ENCODE assay signal across 9 cellular contexts in the genomic region with DNA sequence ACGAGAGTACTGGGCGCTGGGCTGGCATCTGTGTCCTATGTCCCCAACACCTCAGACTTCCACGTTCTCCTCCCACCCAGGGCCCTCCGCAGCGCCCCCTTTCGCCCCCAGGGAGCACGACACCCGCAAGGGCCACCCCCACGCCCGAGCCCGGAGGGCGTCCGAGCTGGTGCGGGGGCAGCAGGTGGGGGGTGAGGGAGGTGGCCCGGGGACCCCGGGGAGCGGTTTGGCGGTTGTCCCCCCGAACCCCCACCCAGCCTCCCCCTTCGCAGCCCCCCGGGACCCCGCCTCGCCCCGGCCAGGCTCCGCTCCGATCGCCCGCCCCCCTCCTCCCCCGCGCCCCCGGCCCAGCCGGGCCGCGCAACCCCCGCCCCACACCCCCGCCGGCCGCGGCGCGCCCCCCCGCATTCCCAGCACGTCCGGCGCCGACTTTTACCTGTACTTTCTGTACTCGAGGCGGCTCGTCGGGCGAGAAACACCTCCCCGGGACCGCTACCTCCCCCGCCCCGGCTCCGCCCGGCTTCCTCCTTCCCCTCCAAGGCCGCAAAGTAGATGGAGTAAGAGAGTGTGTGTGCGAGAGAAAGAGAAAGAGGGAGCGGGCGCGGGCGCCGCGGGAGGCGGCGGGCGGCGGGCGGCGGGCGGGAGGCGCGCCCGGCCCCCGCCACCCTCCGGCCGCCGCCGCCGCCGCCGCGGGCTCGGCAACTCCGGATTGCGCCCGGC. TPM values are rescaled to one million over a fixed set of nuclear protein-coding genes. Genes with fewer than 3 reads are reported as not detected.
DNase-seq lines count a peak whose midpoint lies in the region; ATAC-seq, FAIRE-seq and TF ChIP-seq lines count a peak whose summit lies in the region.
"Had no signal": no experiment of that assay in that cellular context is flagged by ENCODE, and none has a peak within 500 bp of the region (broad histone marks: within the 10 kb centered on the region; RNA-seq: fewer than 3 reads in every experiment).

No MANE protein-coding gene starts in this region.

- H3K27me3 ChIP-seq in GM12878 (replicated peaks in 1 of 2; ENCODE audit: control insufficient read depth in 2 of 2, insufficient read depth in 2 of 2, low read length in 1 of 2) = peaks cover 0 to 2% of the 10 kb centered on the region in 2 experiments; a peak in 1 of 4 replicates

- no peaks in the 10 kb centered on the region for H3K79me2 ChIP-seq in GM12878 (ENCODE audit: control insufficient read depth, insufficient read depth, low read length)

- TF ChIP-seq RAD21 in GM12878 (IDR thresholded peaks at IDR 0.05; ENCODE audit: insufficient read depth, low read depth, low read length) = peak; percentile 59

- DNase-seq in EL (peak; percentile 18), T-helper 1 cell (peak; percentile 7 to 57 (median 22)), GM12878 (ENCODE audit: low read depth, low spot score) (no peak), islet precursor cell (peak; percentile 60), A172 (ENCODE audit: low spot score) (no peak), NCI-H1930 (lab: John Stamatoyannopoulos, UW) (no peak)
- DNase-seq in stimulated activated CD4-positive, alpha-beta T cell treated with anti-CD3 and anti-CD28 coated beads, TNF-alpha, amount 100 ng/mL, for 24 hours (ENCODE audit: low read depth in 3 of 3) = peak in 2 of 3 experiments; percentile 17 to 28

- intact Hi-C loops in GM12878 (cut with micrococcal nuclease; ENCODE audit: unreplicated experiment) = no loop called here

- CTCF ChIA-PET in GM12878 (lab: Yijun Ruan, JAX) = no interaction called here

- in situ Hi-C loops in GM12878 (cut with MboI) = no loop called here

- RAD21 ChIA-PET in GM12878 (lab: Charles Lee; ENCODE audit: unreplicated experiment) = no interaction called here

- H3K9me3 ChIP-seq in GM12878 (replicated peaks; ENCODE audit: control insufficient read depth, insufficient read depth, low read length) = no peaks in the 10 kb centered on the region; the same call in 2 of the 3 replicates

- peak; percentile 12 for ATAC-seq in HG02588 (IDR thresholded peaks at IDR 0.05; ENCODE audit: unreplicated experiment)
- 0 out of 3 replicates have a peak, but pooled peaks have one; percentile 38 for ATAC-seq in GM12878

- BruUV-seq in GM12878 (replicated peaks; lab: Mats Ljungman, UMichigan) = no TSS peak

- no peak for TF ChIP-seq EP300 in GM12878 (IDR thresholded peaks at IDR 0.05; ENCODE audit: borderline replicate concordance in 1 of 2, control insufficient read depth in 1 of 2, low read depth in 2 of 2, low read length in 2 of 2)

- no peak for TF ChIP-seq POLR2A in GM12878 (IDR thresholded peaks at IDR 0.05; ENCODE audit: low read depth, low read length)

- no peak overlapping the region for H3K4me2 ChIP-seq in GM12878 (ENCODE audit: control insufficient read depth, insufficient read depth)

- H2AFZ ChIP-seq in GM12878 (ENCODE audit: control insufficient read depth, low read depth, low read length) = no peak overlapping the region

- TF ChIP-seq CTCF in GM12878 (IDR thresholded peaks at IDR 0.05 in 2 of 3, conservative IDR thresholded peaks at IDR 0.05 in 1 of 3; ENCODE audit: control insufficient read depth in 2 of 3, extremely low read depth in 1 of 3, insufficient read depth in 1 of 3, low read depth in 3 of 3, low read length in 3 of 3) = peak in 2 of 3 experiments; percentile 39 to 55; a peak in 4 of 6 replicates

- H3K4me1 ChIP-seq in GM12878 (ENCODE audit: control insufficient read depth, insufficient read depth, low read length) = no peaks in the 10 kb centered on the region

- no peak overlapping the region for H3K9ac ChIP-seq in GM12878 (ENCODE audit: control insufficient read depth, insufficient read depth, low read length)

- H3K36me3 ChIP-seq in GM12878 (ENCODE audit: control insufficient read depth in 2 of 2, insufficient read depth in 2 of 2, low read length in 1 of 2) = no peaks in the 10 kb centered on the region

- no peaks in the 10 kb centered on the region for H4K20me1 ChIP-seq in GM12878 (ENCODE audit: control insufficient read depth, insufficient read depth)

- H3K4me3 ChIP-seq in GM12878 = peak overlapping the region; percentile 27; the same call in 1 of the 2 replicates

- FAIRE-seq in GM12878 (lab: Jason Lieb, UNC) = no peak
- FAIRE-seq: TTC549 had no signal

- no peak overlapping the region for H3K27ac ChIP-seq in GM12878 (ENCODE audit: control insufficient read depth, insufficient read depth)

- SMC1A ChIA-PET in GM12878 (lab: Charles Lee; ENCODE audit: uncharacterized antibody, unreplicated experiment) = no interaction called here

- 6% methylated on average over 15 of the region's 88 CpGs for WGBS in GM12878 (ENCODE audit: insufficient coverage, insufficient replicate concordance, low lambda C conversion rate, missing lambda C conversion rate)

- POLR2A ChIA-PET in GM12878 (lab: Charles Lee) = no interaction called here

TF ChIP-seq in GM12878, 131 proteins besides CTCF, POLR2A, EP300 and RAD21 (continues in another document):
- TF ChIP-seq RELA (IDR thresholded peaks at IDR 0.05; ENCODE audit: borderline replicate concordance, partially characterized antibody) (no peak), RUNX3 (IDR thresholded peaks at IDR 0.05; ENCODE audit: low read length) (peak; percentile 33; the same call in 1 of the 2 replicates), SUPT20H (IDR thresholded peaks at IDR 0.05; ENCODE audit: borderline replicate concordance, control insufficient read depth, low read depth, low read length) (no peak), HDAC6 (IDR thresholded peaks at IDR 0.05; ENCODE audit: unreplicated experiment) (no peak), HCFC1 (IDR thresholded peaks at IDR 0.05; ENCODE audit: low read length) (no peak)
- TF ChIP-seq, protein P1, sequence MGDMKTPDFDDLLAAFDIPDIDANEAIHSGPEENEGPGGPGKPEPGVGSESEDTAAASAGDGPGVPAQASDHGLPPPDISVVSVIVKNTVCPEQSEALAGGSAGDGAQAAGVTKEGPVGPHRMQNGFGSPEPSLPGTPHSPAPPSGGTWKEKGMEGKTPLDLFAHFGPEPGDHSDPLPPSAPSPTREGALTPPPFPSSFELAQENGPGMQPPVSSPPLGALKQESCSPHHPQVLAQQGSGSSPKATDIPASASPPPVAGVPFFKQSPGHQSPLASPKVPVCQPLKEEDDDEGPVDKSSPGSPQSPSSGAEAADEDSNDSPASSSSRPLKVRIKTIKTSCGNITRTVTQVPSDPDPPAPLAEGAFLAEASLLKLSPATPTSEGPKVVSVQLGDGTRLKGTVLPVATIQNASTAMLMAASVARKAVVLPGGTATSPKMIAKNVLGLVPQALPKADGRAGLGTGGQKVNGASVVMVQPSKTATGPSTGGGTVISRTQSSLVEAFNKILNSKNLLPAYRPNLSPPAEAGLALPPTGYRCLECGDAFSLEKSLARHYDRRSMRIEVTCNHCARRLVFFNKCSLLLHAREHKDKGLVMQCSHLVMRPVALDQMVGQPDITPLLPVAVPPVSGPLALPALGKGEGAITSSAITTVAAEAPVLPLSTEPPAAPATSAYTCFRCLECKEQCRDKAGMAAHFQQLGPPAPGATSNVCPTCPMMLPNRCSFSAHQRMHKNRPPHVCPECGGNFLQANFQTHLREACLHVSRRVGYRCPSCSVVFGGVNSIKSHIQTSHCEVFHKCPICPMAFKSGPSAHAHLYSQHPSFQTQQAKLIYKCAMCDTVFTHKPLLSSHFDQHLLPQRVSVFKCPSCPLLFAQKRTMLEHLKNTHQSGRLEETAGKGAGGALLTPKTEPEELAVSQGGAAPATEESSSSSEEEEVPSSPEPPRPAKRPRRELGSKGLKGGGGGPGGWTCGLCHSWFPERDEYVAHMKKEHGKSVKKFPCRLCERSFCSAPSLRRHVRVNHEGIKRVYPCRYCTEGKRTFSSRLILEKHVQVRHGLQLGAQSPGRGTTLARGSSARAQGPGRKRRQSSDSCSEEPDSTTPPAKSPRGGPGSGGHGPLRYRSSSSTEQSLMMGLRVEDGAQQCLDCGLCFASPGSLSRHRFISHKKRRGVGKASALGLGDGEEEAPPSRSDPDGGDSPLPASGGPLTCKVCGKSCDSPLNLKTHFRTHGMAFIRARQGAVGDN (IDR thresholded peaks at IDR 0.05) = no peak
- TF ChIP-seq, protein P2, sequence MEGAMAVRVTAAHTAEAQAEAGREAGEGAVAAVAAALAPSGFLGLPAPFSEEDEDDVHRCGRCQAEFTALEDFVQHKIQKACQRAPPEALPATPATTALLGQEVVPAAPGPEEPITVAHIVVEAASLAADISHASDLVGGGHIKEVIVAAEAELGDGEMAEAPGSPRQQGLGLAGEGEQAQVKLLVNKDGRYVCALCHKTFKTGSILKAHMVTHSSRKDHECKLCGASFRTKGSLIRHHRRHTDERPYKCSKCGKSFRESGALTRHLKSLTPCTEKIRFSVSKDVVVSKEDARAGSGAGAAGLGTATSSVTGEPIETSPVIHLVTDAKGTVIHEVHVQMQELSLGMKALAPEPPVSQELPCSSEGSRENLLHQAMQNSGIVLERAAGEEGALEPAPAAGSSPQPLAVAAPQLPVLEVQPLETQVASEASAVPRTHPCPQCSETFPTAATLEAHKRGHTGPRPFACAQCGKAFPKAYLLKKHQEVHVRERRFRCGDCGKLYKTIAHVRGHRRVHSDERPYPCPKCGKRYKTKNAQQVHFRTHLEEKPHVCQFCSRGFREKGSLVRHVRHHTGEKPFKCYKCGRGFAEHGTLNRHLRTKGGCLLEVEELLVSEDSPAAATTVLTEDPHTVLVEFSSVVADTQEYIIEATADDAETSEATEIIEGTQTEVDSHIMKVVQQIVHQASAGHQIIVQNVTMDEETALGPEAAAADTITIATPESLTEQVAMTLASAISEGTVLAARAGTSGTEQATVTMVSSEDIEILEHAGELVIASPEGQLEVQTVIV (IDR thresholded peaks at IDR 0.05; ENCODE audit: borderline replicate concordance, partially characterized antibody) = no peak

RNA-seq across cellular contexts. Expression of a gene that starts 0.9 kb away (rescaled TPM):
- 0.95 and 1.6 TPM in 2 replicates for total RNA-seq in GM12878 (2013; cell fraction: nucleolus; rRNA removed)
- total RNA-seq in GM12878 (2014; rRNA removed) (7.1 and 7.6 TPM in 2 replicates), GM12878 (2014; rRNA removed; fragmentation: Illumina TruSeq; extraction: Trizol) (7.3 and 8.4 TPM in 2 replicates), GM12878 (2021) (20.1 and 22.9 TPM in 2 replicates)
- polyA plus RNA-seq in GM12878 (2011; ENCODE audit: low read depth) = 2.2 TPM
- polyA plus RNA-seq in GM12878 (2011; rRNA removed) (0.24 and 0.27 TPM in 2 replicates), GM12878 (2014; fragmentation: Illumina TruSeq; extraction: Trizol) (7.1 and 7.8 TPM in 2 replicates), GM12878 (2014; fragmentation: Nextera tagmentation; extraction: Ambion mirVana) (1 to 10 TPM; 1.4 to 2.1 TPM), GM12878 (2014; rRNA removed) (3.4 and 3.8 TPM in 2 replicates), GM12878 (2016; fragmentation: Nextera tagmentation; extraction: Ambion mirVana) (1 to 10 TPM; 3.7 to 4.0 TPM)
- 0.17 and 0.43 TPM in 2 replicates for polyA plus RNA-seq in GM12878 (2011; cell fraction: cytosol; rRNA removed)
- polyA plus RNA-seq in GM12878 (2011; cell fraction: nucleus; rRNA removed) = 0.45 and 0.46 TPM in 2 replicates
- polyA plus RNA-seq in GM12878 (2012) = 1.5 and 3.3 TPM in 2 replicates
- polyA minus RNA-seq in GM12878 (2011; rRNA and poly(A)+ RNA removed) = 4.1 and 5.0 TPM in 2 replicates
- polyA minus RNA-seq in GM12878 (2011; cell fraction: cytosol; rRNA and poly(A)+ RNA removed) = 0.73 and 4.9 TPM in 2 replicates
- 0.60 and 0.86 TPM in 2 replicates for polyA minus RNA-seq in GM12878 (2011; cell fraction: nucleus; rRNA and poly(A)+ RNA removed)
- 4.8 and 6.3 TPM in 2 replicates for total RNA-seq in A172 (2014; rRNA removed; shearing (Covaris generic))

Comparison
In these comparisons a context has a peak if more than half of its experiments do, and no peak if none do; other contexts are left out.
1. DNase-seq: peak in EL (single experiment), T-helper 1 cell (5 of 5), islet precursor cell (single experiment) and stimulated activated CD4-positive, alpha-beta T cell treated with anti-CD3 and anti-CD28 coated beads, TNF-alpha, amount 100 ng/mL, for 24 hours (2 of 3); none in GM12878 (single experiment), A172 (single experiment) and NCI-H1930 (0 of 2).